ENCODE assay signal across 29 cellular contexts in genomic region chr11:63569570-63569969, GRCh38. TPM values are rescaled to one million over a fixed set of nuclear protein-coding genes. Genes with fewer than 3 reads are reported as not detected.
"Had no signal": no experiment of that assay in that cellular context is flagged by ENCODE, and none has a peak within 500 bp of the region (broad histone marks: within the 10 kb centered on the region; RNA-seq: fewer than 3 reads in every experiment).

No MANE protein-coding gene starts in this region.

- H3K27me3 ChIP-seq: ascending aorta, body of pancreas had no signal

- ATAC-seq: activated CD8-positive, alpha-beta memory T cell treated with anti-CD3 and anti-CD28 coated beads, Interleukin-2, amount 10 ng/mL, durations not matched to agents 7 days and 5 days; body of pancreas; PC-3; WTC11 had no signal

- H3K9me3 ChIP-seq: ascending aorta, body of pancreas had no signal

- H3K4me3 ChIP-seq: ascending aorta, body of pancreas had no signal

- H3K9me3 Mint-ChIP-seq: activated naive CD4-positive, alpha-beta T cell treated with anti-CD3 and anti-CD28 coated beads, Interleukin-2, amount 50 U/mL, for 24 hours; activated T-helper 1 cell treated with anti-CD3 and anti-CD28 coated beads, Interleukin-12 subunit alpha, Interleukin-12 subunit beta, Interleukin-2, Interleukin-4 antibody, amounts not matched to agents 30 ng/mL and 10 ng/mL and 1 ng/mL, durations not matched to agents 14 hours and 24 hours and 36 hours; T-helper 1 cell treated with Interleukin-12 subunit alpha and Interleukin-12 subunit beta and Interleukin-4 antibody, amounts not matched to agents 30 μg/mL and 1 μg/mL, for 36 hours had no signal

- H3K27me3 Mint-ChIP-seq: activated naive CD4-positive, alpha-beta T cell treated with anti-CD3 and anti-CD28 coated beads, Interleukin-2, amount 50 U/mL, for 24 hours; activated T-cell treated with anti-CD3 and anti-CD28 coated beads, Interleukin-2, amount 50 U/mL, for 24 hours had no signal

- FAIRE-seq: bronchial epithelial cell had no signal

- DNase-seq: activated CD4-positive, alpha-beta T cell treated with anti-CD3 and anti-CD28 coated beads for 48 hours; activated CD4-positive, alpha-beta T cell treated with anti-CD3 and anti-CD28 coated beads, Interleukin-2, amount 50 U/mL, for 4 hours; activated CD4-positive, CD25-positive, alpha-beta regulatory T cell treated with anti-CD3 and anti-CD28 coated beads, Interleukin-2, amount 50 U/mL, for 72 hours; activated CD8-positive, alpha-beta memory T cell treated with anti-CD3 and anti-CD28 coated beads, Interleukin-2, amount 10 ng/mL, durations not matched to agents 7 days and 5 days; activated effector memory CD4-positive, alpha-beta T cell treated with Interleukin-2 at 50 U/mL for 16 hours; activated naive CD4-positive, alpha-beta T cell; activated T-cell treated with anti-CD3 and anti-CD28 coated beads, Interleukin-2, amount 50 U/mL, for 24 hours; body of pancreas; central memory CD4-positive, alpha-beta T cell; KG1; NCI-H1048; NCI-H1694; NCI-H2029; NCI-H2107; NCI-H2171 treated with DMSO at 0.1 percent for 48 hours; NCI-H345; NCI-H510A; NCI-H526 treated with DMSO at 0.1 percent for 48 hours; PC-3; SHP77 treated with DMSO at 0.1 percent for 48 hours; T-helper 9 cell had no signal

- H3K4me3 Mint-ChIP-seq: activated CD8-positive, alpha-beta memory T cell treated with anti-CD3 and anti-CD28 coated beads, Interleukin-2, amount 10 ng/mL, durations not matched to agents 7 days and 5 days; activated naive CD4-positive, alpha-beta T cell treated with anti-CD3 and anti-CD28 coated beads, Interleukin-2, amount 50 U/mL, for 24 hours; activated T-cell treated with anti-CD3 and anti-CD28 coated beads, Interleukin-2, amount 50 U/mL, for 24 hours; activated T-helper 1 cell treated with anti-CD3 and anti-CD28 coated beads, Interleukin-12 subunit alpha, Interleukin-12 subunit beta, Interleukin-2, Interleukin-4 antibody, amounts not matched to agents 30 ng/mL and 10 ng/mL and 1 ng/mL, durations not matched to agents 14 hours and 24 hours and 36 hours; T-helper 1 cell treated with Interleukin-12 subunit alpha and Interleukin-12 subunit beta and Interleukin-4 antibody, amounts not matched to agents 30 μg/mL and 1 μg/mL, for 36 hours; WTC11 had no signal

- H3K27ac Mint-ChIP-seq: activated CD8-positive, alpha-beta memory T cell treated with anti-CD3 and anti-CD28 coated beads, Interleukin-2, amount 10 ng/mL, durations not matched to agents 7 days and 5 days; activated naive CD4-positive, alpha-beta T cell treated with anti-CD3 and anti-CD28 coated beads, Interleukin-2, amount 50 U/mL, for 24 hours; activated T-cell treated with anti-CD3 and anti-CD28 coated beads, Interleukin-2, amount 50 U/mL, for 24 hours; activated T-helper 1 cell treated with anti-CD3 and anti-CD28 coated beads, Interleukin-12 subunit alpha, Interleukin-12 subunit beta, Interleukin-2, Interleukin-4 antibody, amounts not matched to agents 30 ng/mL and 10 ng/mL and 1 ng/mL, durations not matched to agents 14 hours and 24 hours and 36 hours; T-helper 1 cell treated with Interleukin-12 subunit alpha and Interleukin-12 subunit beta and Interleukin-4 antibody, amounts not matched to agents 30 μg/mL and 1 μg/mL, for 36 hours; WTC11 had no signal

- H3K27ac ChIP-seq: ascending aorta, body of pancreas had no signal

- H3K36me3 Mint-ChIP-seq: activated naive CD4-positive, alpha-beta T cell treated with anti-CD3 and anti-CD28 coated beads, Interleukin-2, amount 50 U/mL, for 24 hours had no signal

RNA-seq across cellular contexts. Expression of gene PLAAT2, which starts 6.4 kb away (rescaled TPM):
- total RNA-seq: activated T-helper 1 cell treated with anti-CD3 and anti-CD28 coated beads, Interleukin-12 subunit alpha, Interleukin-12 subunit beta, Interleukin-2, Interleukin-4 antibody, amounts not matched to agents 30 ng/mL and 10 ng/mL and 1 ng/mL, durations not matched to agents 14 hours and 24 hours and 36 hours; ascending aorta; body of pancreas; LHCN-M2; SK-MEL-5 had no signal

RNA-seq across cellular contexts. Expression of gene PLAAT4, which starts 33.0 kb away (rescaled TPM):
- total RNA-seq: SK-MEL-5 had no signal
